In the genomic region with DNA sequence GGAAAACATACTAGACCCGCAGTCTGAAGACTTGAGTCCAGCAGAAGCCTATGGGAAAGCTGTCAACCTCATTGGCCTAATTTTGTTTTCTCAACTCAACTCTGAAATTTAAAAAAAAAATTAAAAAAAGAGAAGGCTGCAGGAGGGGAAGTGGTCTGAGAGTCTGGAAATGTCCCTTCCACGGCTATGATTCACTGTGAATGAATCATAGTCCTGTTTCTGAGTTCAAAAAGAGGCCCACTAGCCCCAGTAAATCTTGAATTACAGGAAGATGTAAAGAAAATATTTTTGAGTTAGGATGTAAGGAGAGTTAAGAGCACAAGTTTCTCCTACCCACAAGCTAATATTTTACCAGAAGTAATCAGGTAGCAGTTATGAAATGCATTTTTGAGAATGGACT, we compare ENCODE assay signal across 12 cellular contexts.
DNase-seq lines count a peak whose midpoint lies in the region; ATAC-seq, FAIRE-seq and TF ChIP-seq lines count a peak whose summit lies in the region.
"Had no signal": no experiment of that assay in that cellular context is flagged by ENCODE, and none has a peak within 500 bp of the region (broad histone marks: within the 10 kb centered on the region; RNA-seq: fewer than 3 reads in every experiment).

No MANE protein-coding gene starts in this region.

- DNase-seq in bronchial epithelial cell (ENCODE audit: low read depth), result peak; percentile 54
- DNase-seq in trophoblast cell, result peak in 1 of 2 donors; percentile 19
- DNase-seq in activated CD4-positive, alpha-beta T cell treated with anti-CD3 and anti-CD28 coated beads for 4 hours, result no peak
- no peak for DNase-seq in NCI-H146 (lab: John Stamatoyannopoulos, UW)
- DNase-seq in GDM1 (lab: John Stamatoyannopoulos, UW), result no peak
- DNase-seq: activated naive CD4-positive, alpha-beta T cell treated with Interleukin-2 at 50 U/mL for 16 hours; NCI-H524; stimulated activated CD4-positive, alpha-beta T cell treated with anti-CD3 and anti-CD28 coated beads, Interleukin-4, amount 100 ng/mL, for 4 hours; T1000 had no signal

- H3K27me3 ChIP-seq in bronchial epithelial cell (ENCODE audit: control insufficient read depth, insufficient read depth, low read length) (no peaks in the 10 kb centered on the region), trophoblast cell (ENCODE audit: insufficient read depth, low read length) (no peaks in the 10 kb centered on the region)

- no peak overlapping the region for H3K9ac ChIP-seq in trophoblast cell (ENCODE audit: low read length)

- no peak overlapping the region for H3K23ac ChIP-seq in trophoblast cell (ENCODE audit: low read length)

- peak overlapping the region; percentile 3 for H3K4me2 ChIP-seq in trophoblast cell (ENCODE audit: low read length)

- ATAC-seq in GM18870 (IDR thresholded peaks at IDR 0.05; ENCODE audit: unreplicated experiment), result peak; percentile 49
- peak; percentile 66 for ATAC-seq in HG03442 (IDR thresholded peaks at IDR 0.05; ENCODE audit: unreplicated experiment)
- no peak for ATAC-seq in GM21360 (IDR thresholded peaks at IDR 0.05; ENCODE audit: unreplicated experiment)

- no peak overlapping the region for H4K12ac ChIP-seq in trophoblast cell (ENCODE audit: low read depth, low read length)

- H3K14ac ChIP-seq in trophoblast cell (ENCODE audit: low read length), result no peak overlapping the region

- TF ChIP-seq CTCF in bronchial epithelial cell (IDR thresholded peaks at IDR 0.05; ENCODE audit: insufficient read depth, low read length, severe bottlenecking), result no peak

- no peak overlapping the region for H3K4ac ChIP-seq in trophoblast cell (ENCODE audit: low read depth, low read length)

- H4K8ac ChIP-seq in trophoblast cell (ENCODE audit: low read depth, low read length), result no peak overlapping the region

- no peaks in the 10 kb centered on the region for H3K79me1 ChIP-seq in trophoblast cell (ENCODE audit: low read length)

- no peak overlapping the region for H3K27ac ChIP-seq in trophoblast cell (ENCODE audit: low read depth, low read length)

- H2BK120ac ChIP-seq in trophoblast cell (ENCODE audit: insufficient read depth, low read length, poor library complexity), result no peak overlapping the region

- no peak overlapping the region for H3K4me3 ChIP-seq in bronchial epithelial cell (ENCODE audit: low read depth, low read length)
- H3K4me3 ChIP-seq in trophoblast cell (ENCODE audit: low read depth, low read length), result no peak overlapping the region

- H4K91ac ChIP-seq in trophoblast cell (ENCODE audit: low read depth, low read length), result peak overlapping the region; percentile 11

- H3K79me2 ChIP-seq in trophoblast cell (ENCODE audit: control insufficient read depth, insufficient read depth, low read length, poor library complexity), result no peaks in the 10 kb centered on the region

- H3K9me3 ChIP-seq in trophoblast cell (ENCODE audit: insufficient read depth, low read depth, low read length), result peaks cover 2% of the 10 kb centered on the region

- no peak overlapping the region for H2AFZ ChIP-seq in trophoblast cell (ENCODE audit: insufficient read depth, low read length, poor library complexity)

- no peak overlapping the region for H2AK5ac ChIP-seq in trophoblast cell (ENCODE audit: low read length)

- WGBS in trophoblast cell (ENCODE audit: extremely low coverage, insufficient coverage, insufficient read length), result no CpG with 5 or more reads among the region's 2 CpGs

- H3K36me3 ChIP-seq in bronchial epithelial cell (ENCODE audit: control insufficient read depth, insufficient read depth, low read length), result no peaks in the 10 kb centered on the region
- H3K36me3 ChIP-seq in trophoblast cell (ENCODE audit: control insufficient read depth in 1 of 2, insufficient read depth in 2 of 2, low read length in 2 of 2), result no peaks in the 10 kb centered on the region

- no peak for FAIRE-seq in bronchial epithelial cell (lab: Jason Lieb, UNC)

- H3K4me1 ChIP-seq in trophoblast cell (ENCODE audit: control insufficient read depth in 1 of 2, insufficient read depth in 2 of 2, low read length in 2 of 2), result peaks cover 7 to 8% of the 10 kb centered on the region in 2 experiments

- H3K18ac ChIP-seq in trophoblast cell (ENCODE audit: low read length), result no peak overlapping the region

- H2BK5ac ChIP-seq in trophoblast cell (ENCODE audit: low read depth, low read length, poor library complexity), result no peak overlapping the region

- H2BK12ac ChIP-seq in trophoblast cell (ENCODE audit: low read length), result no peak overlapping the region
